In genomic region chr3:110664148-110664547, GRCh38 we compare ENCODE assay signal across 24 cellular contexts.
A peak's percentile ranks its signal among the peaks of the same experiment; 100 is the strongest.
DNase-seq lines count a peak whose midpoint lies in the region; ATAC-seq and TF ChIP-seq lines count a peak whose summit lies in the region.
"Had no signal": no experiment of that assay in that cellular context is flagged by ENCODE, and none has a peak within 500 bp of the region (broad histone marks: within the 10 kb centered on the region; RNA-seq: fewer than 3 reads in every experiment).

No MANE protein-coding gene starts in this region.

- DNase-seq in GM03348 (ENCODE audit: low spot score) (peak; percentile 27), fibroblast of peridontal ligament (ENCODE audit: extremely low read depth) (peak; percentile 62), renal cortical epithelial cell (ENCODE audit: low read depth) (peak; percentile 22), NCI-H526 (lab: John Stamatoyannopoulos, UW) (no peak)
- no peak for DNase-seq in stimulated activated effector memory CD8-positive, alpha-beta T cell treated with anti-CD3 and anti-CD28 coated beads, Interleukin-12 subunit alpha, Interleukin-12 subunit beta, amount 100 ng/mL, for 72 hours (ENCODE audit: low spot score in 2 of 2)
- DNase-seq: activated B cell treated with CpG ODN at 0.5 μM for 24 hours; activated CD8-positive, alpha-beta T cell treated with anti-CD3 and anti-CD28 coated beads for 36 hours; activated naive CD4-positive, alpha-beta T cell treated with anti-CD3 and anti-CD28 coated beads for 36 hours; activated T-cell treated with anti-CD3 and anti-CD28 coated beads, Interleukin-2, amount 50 U/mL, for 1 hour; CD8-positive, alpha-beta memory T cell; cortex of kidney; DMS79 treated with DMSO at 0.1 percent for 48 hours; Kasumi-1; kidney; naive B cell; NCI-H524 treated with DMSO at 0.1 percent for 48 hours; ovary; T1000; trophoblast cell had no signal

- H3K36me3 Mint-ChIP-seq in stimulated activated effector memory CD8-positive, alpha-beta T cell treated with anti-CD3 and anti-CD28 coated beads, Interleukin-12 subunit alpha, Interleukin-12 subunit beta, amount 100 ng/mL, for 72 hours: no peaks in the 10 kb centered on the region
- H3K36me3 Mint-ChIP-seq: naive B cell had no signal

- ATAC-seq in SK-N-SH treated with all-trans-retinoic acid at 6 μM for 48 hours (peak; percentile 52; the same call in 2 of the 3 replicates), GM18909 (IDR thresholded peaks at IDR 0.05; ENCODE audit: poor library complexity, unreplicated experiment) (no peak), GM21390 (IDR thresholded peaks at IDR 0.05; ENCODE audit: unreplicated experiment) (no peak)
- ATAC-seq in stimulated activated effector memory CD8-positive, alpha-beta T cell treated with anti-CD3 and anti-CD28 coated beads, Interleukin-12 subunit alpha, Interleukin-12 subunit beta, amount 100 ng/mL, for 72 hours: no peak
- ATAC-seq: activated CD8-positive, alpha-beta T cell treated with anti-CD3 and anti-CD28 coated beads for 36 hours; sciatic nerve had no signal

- no peaks in the 10 kb centered on the region for H3K4me1 Mint-ChIP-seq in stimulated activated effector memory CD8-positive, alpha-beta T cell treated with anti-CD3 and anti-CD28 coated beads, Interleukin-12 subunit alpha, Interleukin-12 subunit beta, amount 100 ng/mL, for 72 hours
- H3K4me1 Mint-ChIP-seq: activated B cell treated with CpG ODN at 0.5 μM for 24 hours; CD8-positive, alpha-beta memory T cell; naive B cell had no signal

- H3K4me3 Mint-ChIP-seq in stimulated activated effector memory CD8-positive, alpha-beta T cell treated with anti-CD3 and anti-CD28 coated beads, Interleukin-12 subunit alpha, Interleukin-12 subunit beta, amount 100 ng/mL, for 72 hours: no peak overlapping the region
- H3K4me3 Mint-ChIP-seq: activated B cell treated with CpG ODN at 0.5 μM for 24 hours; activated CD8-positive, alpha-beta T cell treated with anti-CD3 and anti-CD28 coated beads for 36 hours; activated naive CD4-positive, alpha-beta T cell treated with anti-CD3 and anti-CD28 coated beads for 36 hours; CD8-positive, alpha-beta memory T cell; naive B cell; stimulated activated naive CD8-positive, alpha-beta T cell treated with anti-CD3 and anti-CD28 coated beads, Interleukin-15, Interleukin-2, amounts not matched to agents 100 ng/mL and 50 ng/mL, for 24 hours had no signal

- H3K9me3 Mint-ChIP-seq in stimulated activated effector memory CD8-positive, alpha-beta T cell treated with anti-CD3 and anti-CD28 coated beads, Interleukin-12 subunit alpha, Interleukin-12 subunit beta, amount 100 ng/mL, for 72 hours: peaks cover 10% of the 10 kb centered on the region

- H3K27ac Mint-ChIP-seq in stimulated activated effector memory CD8-positive, alpha-beta T cell treated with anti-CD3 and anti-CD28 coated beads, Interleukin-12 subunit alpha, Interleukin-12 subunit beta, amount 100 ng/mL, for 72 hours: no peak overlapping the region
- H3K27ac Mint-ChIP-seq: activated B cell treated with CpG ODN at 0.5 μM for 24 hours; activated CD8-positive, alpha-beta T cell treated with anti-CD3 and anti-CD28 coated beads for 36 hours; activated naive CD4-positive, alpha-beta T cell treated with anti-CD3 and anti-CD28 coated beads for 36 hours; CD8-positive, alpha-beta memory T cell; naive B cell; stimulated activated naive CD8-positive, alpha-beta T cell treated with anti-CD3 and anti-CD28 coated beads, Interleukin-15, Interleukin-2, amounts not matched to agents 100 ng/mL and 50 ng/mL, for 24 hours had no signal

TF ChIP-seq in SK-N-SH treated with all-trans-retinoic acid at 6 μM for 48 hours, 23 proteins besides CTCF, POLR2A, EP300 and RAD21:
- TF ChIP-seq ZFP30 (CRISPR knock-in tag; IDR thresholded peaks at IDR 0.05) (no peak), OSR1 (CRISPR knock-in tag; IDR thresholded peaks at IDR 0.05) (no peak), ZNF8 (CRISPR knock-in tag; IDR thresholded peaks at IDR 0.05) (no peak), TCF4 (CRISPR knock-in tag; IDR thresholded peaks at IDR 0.05; ENCODE audit: borderline replicate concordance) (no peak), GLIS3 (CRISPR knock-in tag; IDR thresholded peaks at IDR 0.05) (no peak)

Comparison
In these comparisons a context has a peak if more than half of its experiments do, and no peak if none do; other contexts are left out.
1. DNase-seq: peak in GM03348 (single experiment), fibroblast of peridontal ligament (single experiment) and renal cortical epithelial cell (single experiment); none in NCI-H526 (0 of 2) and stimulated activated effector memory CD8-positive, alpha-beta T cell treated with anti-CD3 and anti-CD28 coated beads, Interleukin-12 subunit alpha, Interleukin-12 subunit beta, amount 100 ng/mL, for 72 hours (0 of 2).